In genomic region chrX:103658681-103659433, GRCh38 we compare ENCODE assay signal across 35 cellular contexts. TPM values are rescaled to one million over a fixed set of nuclear protein-coding genes. Genes with fewer than 3 reads are reported as not detected.
"Had no signal": no experiment of that assay in that cellular context is flagged by ENCODE, and none has a peak within 500 bp of the region (broad histone marks: within the 10 kb centered on the region; RNA-seq: fewer than 3 reads in every experiment).

No MANE protein-coding gene starts in this region.

- H3K9me3 ChIP-seq: esophagus muscularis mucosa, heart right ventricle, pancreas, prostate gland, sigmoid colon, stomach, thyroid gland, upper lobe of left lung, vagina had no signal

- H3K27ac Mint-ChIP-seq: activated CD4-positive, alpha-beta memory T cell treated with anti-CD3 and anti-CD28 coated beads for 36 hours; activated CD4-positive, alpha-beta T cell treated with anti-CD3 and anti-CD28 coated beads, Interleukin-2, amount 10 ng/mL, durations not matched to agents 24 days and 14 days; activated naive CD4-positive, alpha-beta T cell treated with anti-CD3 and anti-CD28 coated beads for 36 hours; activated T-helper 1 cell treated with anti-CD3 and anti-CD28 coated beads, Interleukin-12 subunit alpha, Interleukin-12 subunit beta, Interleukin-2, Interleukin-4 antibody, amounts not matched to agents 30 ng/mL and 10 ng/mL and 1 ng/mL, durations not matched to agents 14 hours and 24 hours and 36 hours; mesothelial cell of epicardium; naive thymus-derived CD4-positive, alpha-beta T cell; stimulated activated naive B cell treated with anti-CD40 and anti-IgM and Interleukin-4, amounts not matched to agents 10 μg/mL and 1 μg/mL and 100 μg/mL, for 72 hours had no signal

- DNase-seq: activated CD4-positive, alpha-beta memory T cell treated with anti-CD3 and anti-CD28 coated beads for 36 hours; activated CD4-positive, alpha-beta T cell treated with anti-CD3 and anti-CD28 coated beads, Interleukin-2, amount 10 ng/mL, durations not matched to agents 24 days and 14 days; activated CD4-positive, CD25-positive, alpha-beta regulatory T cell treated with anti-CD3 and anti-CD28 coated beads, Interleukin-2, amount 50 U/mL, for 72 hours; activated CD8-positive, alpha-beta memory T cell treated with anti-CD3 and anti-CD28 coated beads, Interleukin-2, amount 50 U/mL, for 4 hours; activated effector memory CD4-positive, alpha-beta T cell treated with anti-CD3 and anti-CD28 coated beads, Interleukin-2, amount 50 U/mL, for 16 hours; activated naive CD4-positive, alpha-beta T cell treated with anti-CD3 and anti-CD28 coated beads for 36 hours; activated T-cell treated with anti-CD3 and anti-CD28 coated beads, Interleukin-2, amount 50 U/mL, for 1 hour; amygdala; dermis blood vessel endothelial cell; effector CD4-positive, alpha-beta T cell; foreskin melanocyte; heart right ventricle; naive thymus-derived CD4-positive, alpha-beta T cell; nucleus accumbens; pancreas; retina; sigmoid colon; stimulated activated CD4-positive, alpha-beta T cell treated with anti-CD3 and anti-CD28 coated beads, Interleukin-1b, Interleukin-23, amount 100 ng/mL, for 48 hours; stimulated activated naive B cell treated with anti-CD40 and anti-IgM and Interleukin-4, amounts not matched to agents 10 μg/mL and 1 μg/mL and 100 μg/mL, for 72 hours; stomach; thyroid gland; upper lobe of left lung had no signal

- H3K36me3 ChIP-seq: esophagus muscularis mucosa, heart right ventricle, pancreas, prostate gland, sigmoid colon, stomach, thyroid gland, upper lobe of left lung, vagina had no signal

- H3K4me2 ChIP-seq: smooth muscle cell had no signal

- H3K4me1 Mint-ChIP-seq: central memory CD8-positive, alpha-beta T cell; mesothelial cell of epicardium had no signal

- H3K36me3 Mint-ChIP-seq: activated CD4-positive, alpha-beta memory T cell treated with anti-CD3 and anti-CD28 coated beads for 36 hours; mesothelial cell of epicardium; naive thymus-derived CD4-positive, alpha-beta T cell; stimulated activated naive B cell treated with anti-CD40 and anti-IgM and Interleukin-4, amounts not matched to agents 10 μg/mL and 1 μg/mL and 100 μg/mL, for 72 hours had no signal

- H3K27ac ChIP-seq: esophagus muscularis mucosa, heart right ventricle, pancreas, sigmoid colon, stomach, thyroid gland, upper lobe of left lung, vagina had no signal

- FAIRE-seq: pancreas, TTC549 had no signal

- H3K4me3 ChIP-seq: esophagus muscularis mucosa, heart right ventricle, pancreas, prostate gland, sigmoid colon, smooth muscle cell, stomach, thyroid gland, upper lobe of left lung, vagina had no signal

- ATAC-seq: heart right ventricle; naive thymus-derived CD4-positive, alpha-beta T cell; pancreas; stimulated activated naive B cell treated with anti-CD40 and anti-IgM and Interleukin-4, amounts not matched to agents 10 μg/mL and 1 μg/mL and 100 μg/mL, for 72 hours had no signal

- H3K27me3 ChIP-seq: sigmoid colon, thyroid gland, upper lobe of left lung, vagina had no signal

- H3K9me3 Mint-ChIP-seq: activated CD4-positive, alpha-beta T cell treated with anti-CD3 and anti-CD28 coated beads, Interleukin-2, amount 10 ng/mL, durations not matched to agents 24 days and 14 days; activated T-helper 1 cell treated with anti-CD3 and anti-CD28 coated beads, Interleukin-12 subunit alpha, Interleukin-12 subunit beta, Interleukin-2, Interleukin-4 antibody, amounts not matched to agents 30 ng/mL and 10 ng/mL and 1 ng/mL, durations not matched to agents 14 hours and 24 hours and 36 hours; central memory CD8-positive, alpha-beta T cell had no signal

- H3K4me1 ChIP-seq: esophagus muscularis mucosa, heart right ventricle, pancreas, prostate gland, sigmoid colon, thyroid gland, upper lobe of left lung, vagina had no signal

- H3K4me3 Mint-ChIP-seq: activated CD4-positive, alpha-beta memory T cell treated with anti-CD3 and anti-CD28 coated beads for 36 hours; activated CD4-positive, alpha-beta T cell treated with anti-CD3 and anti-CD28 coated beads, Interleukin-2, amount 10 ng/mL, durations not matched to agents 24 days and 14 days; activated naive CD4-positive, alpha-beta T cell treated with anti-CD3 and anti-CD28 coated beads for 36 hours; activated T-helper 1 cell treated with anti-CD3 and anti-CD28 coated beads, Interleukin-12 subunit alpha, Interleukin-12 subunit beta, Interleukin-2, Interleukin-4 antibody, amounts not matched to agents 30 ng/mL and 10 ng/mL and 1 ng/mL, durations not matched to agents 14 hours and 24 hours and 36 hours; central memory CD8-positive, alpha-beta T cell; mesothelial cell of epicardium; naive thymus-derived CD4-positive, alpha-beta T cell; neural crest cell; stimulated activated naive B cell treated with anti-CD40 and anti-IgM and Interleukin-4, amounts not matched to agents 10 μg/mL and 1 μg/mL and 100 μg/mL, for 72 hours had no signal

RNA-seq across cellular contexts. Expression of gene TMEM31, which starts 51.9 kb away (rescaled TPM):
- total RNA-seq: activated CD4-positive, alpha-beta T cell treated with anti-CD3 and anti-CD28 coated beads, Interleukin-2, amount 10 ng/mL, durations not matched to agents 24 days and 14 days; activated T-helper 1 cell treated with anti-CD3 and anti-CD28 coated beads, Interleukin-12 subunit alpha, Interleukin-12 subunit beta, Interleukin-2, Interleukin-4 antibody, amounts not matched to agents 30 ng/mL and 10 ng/mL and 1 ng/mL, durations not matched to agents 14 hours and 24 hours and 36 hours; bronchial epithelial cell; dermis blood vessel endothelial cell; esophagus muscularis mucosa; glomerular endothelial cell; kidney epithelial cell; lower leg skin; naive thymus-derived CD4-positive, alpha-beta T cell; pancreas; sigmoid colon; smooth muscle cell; stomach; thyroid gland; upper lobe of left lung; vagina had no signal
- polyA plus RNA-seq: naive thymus-derived CD4-positive, alpha-beta T cell; sigmoid colon; stomach had no signal
